Comparison of ENCODE assay signal across 26 cellular contexts in genomic region chr6:97656706-97657350, GRCh38.
"Had no signal": no experiment of that assay in that cellular context is flagged by ENCODE, and none has a peak within 500 bp of the region (broad histone marks: within the 10 kb centered on the region; RNA-seq: fewer than 3 reads in every experiment).

No MANE protein-coding gene starts in this region.

- H3K4me1 Mint-ChIP-seq: activated B cell treated with CpG ODN at 0.5 μM for 24 hours; activated CD4-positive, alpha-beta T cell treated with anti-CD3 and anti-CD28 coated beads for 36 hours; central memory CD8-positive, alpha-beta T cell; naive B cell had no signal

- H3K36me3 ChIP-seq: adrenal gland, ascending aorta, colonic mucosa, heart left ventricle, lower lobe of right lung, neutrophil, ovary, prostate gland, right atrium auricular region, thyroid gland, upper lobe of right lung had no signal

- H3K36me3 Mint-ChIP-seq: activated naive CD8-positive, alpha-beta T cell; naive B cell had no signal

- H3K4me3 ChIP-seq: adrenal gland, ascending aorta, colonic mucosa, heart left ventricle, lower lobe of right lung, ovary, prostate gland, right atrium auricular region, thyroid gland, upper lobe of right lung had no signal

- H3K27me3 Mint-ChIP-seq: activated B cell treated with CpG ODN at 0.5 μM for 24 hours; activated CD4-positive, alpha-beta T cell treated with anti-CD3 and anti-CD28 coated beads for 36 hours; activated naive CD8-positive, alpha-beta T cell; central memory CD8-positive, alpha-beta T cell; naive B cell had no signal

- H3K9me3 Mint-ChIP-seq: activated B cell treated with CpG ODN at 0.5 μM for 24 hours; activated T-helper 2 cell treated with anti-CD3 and anti-CD28 coated beads, Interferon-gamma antibody, Interleukin-2, Interleukin-4, amounts not matched to agents 10 μg/mL and 5 μg/mL and 100 μg/mL, durations not matched to agents 14 hours and 24 hours and 36 hours had no signal

- H3K27me3 ChIP-seq: adrenal gland, ascending aorta, colonic mucosa, heart left ventricle, neutrophil, ovary, right atrium auricular region, thyroid gland, upper lobe of right lung had no signal

- H3K4me1 ChIP-seq: adrenal gland, ascending aorta, colonic mucosa, heart left ventricle, lower lobe of right lung, prostate gland, right atrium auricular region, thyroid gland, upper lobe of right lung had no signal

- DNase-seq: activated B cell treated with CpG ODN at 0.5 μM for 24 hours; activated CD4-positive, alpha-beta T cell treated with anti-CD3 and anti-CD28 coated beads for 36 hours; activated CD4-positive, alpha-beta T cell treated with anti-CD3 and anti-CD28 coated beads, Interleukin-2, amount 50 U/mL, for 4 hours; activated CD8-positive, alpha-beta memory T cell treated with anti-CD3 and anti-CD28 coated beads for 24 hours; activated CD8-positive, alpha-beta memory T cell treated with anti-CD3 and anti-CD28 coated beads, Interleukin-2, amount 50 U/mL, for 4 hours; activated naive CD4-positive, alpha-beta T cell; activated T-cell treated with anti-CD3 and anti-CD28 coated beads, Interleukin-2, amount 50 U/mL, for 4 hours; adrenal gland; colonic mucosa; heart left ventricle; lower lobe of right lung; naive B cell; ovary; stimulated activated CD4-positive, alpha-beta T cell treated with anti-CD3 and anti-CD28 coated beads, Interleukin-4, amount 100 ng/mL, for 24 hours; stimulated activated naive CD8-positive, alpha-beta T cell treated with anti-CD3 and anti-CD28 coated beads, Interleukin-15, Interleukin-2, amounts not matched to agents 100 U/mL and 50 U/mL, for 24 hours; T-helper 9 cell; thyroid gland; upper lobe of right lung had no signal

- H3K4me3 Mint-ChIP-seq: activated B cell treated with CpG ODN at 0.5 μM for 24 hours; activated CD4-positive, alpha-beta T cell treated with anti-CD3 and anti-CD28 coated beads for 36 hours; activated naive CD8-positive, alpha-beta T cell; activated T-cell treated with anti-CD3 and anti-CD28 coated beads, Interleukin-2, amount 50 U/mL, for 4 hours; central memory CD8-positive, alpha-beta T cell; naive B cell had no signal

- H3K9me3 ChIP-seq: adrenal gland, ascending aorta, colonic mucosa, heart left ventricle, lower lobe of right lung, neutrophil, ovary, prostate gland, right atrium auricular region, thyroid gland, upper lobe of right lung had no signal

- H3K27ac ChIP-seq: adrenal gland, ascending aorta, colonic mucosa, heart left ventricle, lower lobe of right lung, neutrophil, ovary, prostate gland, right atrium auricular region, thyroid gland, upper lobe of right lung had no signal

- ATAC-seq: activated CD4-positive, alpha-beta T cell treated with anti-CD3 and anti-CD28 coated beads for 36 hours; activated T-cell treated with anti-CD3 and anti-CD28 coated beads, Interleukin-2, amount 50 U/mL, for 4 hours; heart left ventricle; left lobe of liver; lower lobe of right lung; stimulated activated naive CD8-positive, alpha-beta T cell treated with anti-CD3 and anti-CD28 coated beads, Interleukin-15, Interleukin-2, amounts not matched to agents 100 U/mL and 50 U/mL, for 24 hours; upper lobe of right lung had no signal

- H3K27ac Mint-ChIP-seq: activated B cell treated with CpG ODN at 0.5 μM for 24 hours; activated CD4-positive, alpha-beta T cell treated with anti-CD3 and anti-CD28 coated beads for 36 hours; activated naive CD8-positive, alpha-beta T cell; activated T-helper 2 cell treated with anti-CD3 and anti-CD28 coated beads, Interferon-gamma antibody, Interleukin-2, Interleukin-4, amounts not matched to agents 10 μg/mL and 5 μg/mL and 100 μg/mL, durations not matched to agents 14 hours and 24 hours and 36 hours; naive B cell had no signal
